ENCODE assay signal across 10 cellular contexts in genomic region chr20:539848-540247, GRCh38. TPM values are rescaled to one million over a fixed set of nuclear protein-coding genes. Genes with fewer than 3 reads are reported as not detected.
DNase-seq lines count a peak whose midpoint lies in the region; ATAC-seq, FAIRE-seq and TF ChIP-seq lines count a peak whose summit lies in the region.
"Had no signal": no experiment of that assay in that cellular context is flagged by ENCODE, and none has a peak within 500 bp of the region (broad histone marks: within the 10 kb centered on the region; RNA-seq: fewer than 3 reads in every experiment).

No MANE protein-coding gene starts in this region.

- no peaks in the 10 kb centered on the region for H3K36me3 Mint-ChIP-seq in immature natural killer cell

- H3K27me3 ChIP-seq in PC-9 (ENCODE audit: insufficient read depth, low read depth) (no peaks in the 10 kb centered on the region), upper lobe of right lung (no peaks in the 10 kb centered on the region)
- H3K27me3 ChIP-seq: neutrophil had no signal

- peaks cover 17% of the 10 kb centered on the region for H3K4me1 ChIP-seq in ES-I3 (ENCODE audit: insufficient read depth, low read length)
- peaks cover 29% of the 10 kb centered on the region for H3K4me1 ChIP-seq in PC-9 (replicated peaks; ENCODE audit: insufficient read depth)
- H3K4me1 ChIP-seq in upper lobe of right lung = peaks cover 38% of the 10 kb centered on the region

- DNase-seq in PC-9 = no peak
- peak; percentile 70 for DNase-seq in fibroblast of mammary gland (ENCODE audit: low read depth)
- peak; percentile 58 for DNase-seq in renal cortical epithelial cell (ENCODE audit: low read depth)
- no peak for DNase-seq in immature natural killer cell
- DNase-seq in upper lobe of right lung = no peak
- no peak for DNase-seq in frontal cortex (ENCODE audit: low spot score in 2 of 2)
- DNase-seq: NCI-H2029 treated with DMSO at 0.1 percent for 48 hours had no signal

- peaks cover 53% of the 10 kb centered on the region for H4K20me1 ChIP-seq in PC-9 (ENCODE audit: insufficient read depth)

- TF ChIP-seq CTCF in PC-9 (conservative IDR thresholded peaks at IDR 0.05) = no peak
- no peak for TF ChIP-seq CTCF in fibroblast of mammary gland (conservative IDR thresholded peaks at IDR 0.05; ENCODE audit: control insufficient read depth, insufficient read depth, low read depth, low read length)
- TF ChIP-seq CTCF in upper lobe of right lung (IDR thresholded peaks at IDR 0.05) = no peak

- H3K9me2 ChIP-seq in PC-9 (ENCODE audit: insufficient read depth) = no peaks in the 10 kb centered on the region

- BruUV-seq in PC-9 (replicated peaks; lab: Mats Ljungman, UMichigan) = no TSS peak

- H3K9me3 ChIP-seq in ES-I3 (ENCODE audit: control insufficient read depth, insufficient read depth, low read length) (no peaks in the 10 kb centered on the region), PC-9 (ENCODE audit: insufficient read depth, low read depth) (peaks cover 17% of the 10 kb centered on the region), upper lobe of right lung (no peaks in the 10 kb centered on the region)
- H3K9me3 ChIP-seq: neutrophil had no signal

- CTCF ChIA-PET in PC-9 (lab: Charles Lee) = no interaction called here

- FAIRE-seq in frontal cortex (lab: Jason Lieb, UNC) = no peak

- H3K9ac ChIP-seq in ES-I3 (ENCODE audit: low read depth, low read length) = peak overlapping the region; percentile 9; the same call in 1 of the 2 replicates

- H3K36me3 ChIP-seq in ES-I3 (ENCODE audit: insufficient read depth, low read length) (no peaks in the 10 kb centered on the region), PC-9 (ENCODE audit: low read depth) (peaks cover 24% of the 10 kb centered on the region), upper lobe of right lung (no peaks in the 10 kb centered on the region)
- H3K36me3 ChIP-seq: neutrophil had no signal

- POLR2A ChIA-PET in PC-9 (lab: Charles Lee; ENCODE audit: unreplicated experiment) = no interaction called here

- peak overlapping the region in 1 of 6 donors; percentile 48 for H3K27ac Mint-ChIP-seq in immature natural killer cell

- peaks cover 2 to 5% (median 5%) of the 10 kb centered on the region in 3 donors for H3K27me3 Mint-ChIP-seq in immature natural killer cell (ENCODE audit: low read depth in 3 of 3)

- no peak overlapping the region for H3K4me2 ChIP-seq in PC-9

- H3K27ac ChIP-seq in PC-9 (no peak overlapping the region), upper lobe of right lung (no peak overlapping the region)
- H3K27ac ChIP-seq: neutrophil had no signal

- no peak overlapping the region for H3K4me3 Mint-ChIP-seq in immature natural killer cell

- H3K79me2 ChIP-seq in PC-9 (ENCODE audit: low read depth) = peaks cover 87% of the 10 kb centered on the region

- ATAC-seq in GM21447 (IDR thresholded peaks at IDR 0.05; ENCODE audit: unreplicated experiment) = no peak
- ATAC-seq in upper lobe of right lung = no peak

- intact Hi-C loops in PC-9 (cut with micrococcal nuclease; ENCODE audit: unreplicated experiment) = no loop called here
- intact Hi-C loops in upper lobe of right lung (cut with DNase I) = no loop called here

- H3K9me3 Mint-ChIP-seq in immature natural killer cell = no peaks in the 10 kb centered on the region

- H3K4me3 ChIP-seq in PC-9 (peak overlapping the region; percentile 24; the same call in 1 of the 2 replicates), fibroblast of mammary gland (ENCODE audit: control insufficient read depth, low read depth, low read length) (no peak overlapping the region), upper lobe of right lung (no peak overlapping the region)

- H3K4me1 Mint-ChIP-seq in immature natural killer cell = peaks cover 82 to 95% of the 10 kb centered on the region in 2 donors

- no peak overlapping the region for H2AFZ ChIP-seq in PC-9

- peaks cover 5% of the 10 kb centered on the region; the same call in 1 of the 2 replicates for H3F3A ChIP-seq in PC-9 (ENCODE audit: insufficient read depth, low read depth)

RNA-seq across cellular contexts. Expression of gene CSNK2A1, which starts 3.7 kb away (rescaled TPM):
- total RNA-seq in PC-9 (2021) = 187 and 222 TPM in 2 replicates
- 222 TPM in 2 replicates for total RNA-seq in renal cortical epithelial cell
- polyA plus RNA-seq in immature natural killer cell = 10 to 100 TPM; 39.9 to 65.9 (median 60.1) TPM
- 84.8 TPM for total RNA-seq in upper lobe of right lung
- 179 TPM for total RNA-seq in frontal cortex

Comparison
In these comparisons a context has a peak if more than half of its experiments do, and no peak if none do; other contexts are left out.
1. DNase-seq: peak in fibroblast of mammary gland (single experiment) and renal cortical epithelial cell (single experiment); none in PC-9 (0 of 2), immature natural killer cell (0 of 3), upper lobe of right lung (single experiment) and frontal cortex (0 of 2).